In the genomic region with DNA sequence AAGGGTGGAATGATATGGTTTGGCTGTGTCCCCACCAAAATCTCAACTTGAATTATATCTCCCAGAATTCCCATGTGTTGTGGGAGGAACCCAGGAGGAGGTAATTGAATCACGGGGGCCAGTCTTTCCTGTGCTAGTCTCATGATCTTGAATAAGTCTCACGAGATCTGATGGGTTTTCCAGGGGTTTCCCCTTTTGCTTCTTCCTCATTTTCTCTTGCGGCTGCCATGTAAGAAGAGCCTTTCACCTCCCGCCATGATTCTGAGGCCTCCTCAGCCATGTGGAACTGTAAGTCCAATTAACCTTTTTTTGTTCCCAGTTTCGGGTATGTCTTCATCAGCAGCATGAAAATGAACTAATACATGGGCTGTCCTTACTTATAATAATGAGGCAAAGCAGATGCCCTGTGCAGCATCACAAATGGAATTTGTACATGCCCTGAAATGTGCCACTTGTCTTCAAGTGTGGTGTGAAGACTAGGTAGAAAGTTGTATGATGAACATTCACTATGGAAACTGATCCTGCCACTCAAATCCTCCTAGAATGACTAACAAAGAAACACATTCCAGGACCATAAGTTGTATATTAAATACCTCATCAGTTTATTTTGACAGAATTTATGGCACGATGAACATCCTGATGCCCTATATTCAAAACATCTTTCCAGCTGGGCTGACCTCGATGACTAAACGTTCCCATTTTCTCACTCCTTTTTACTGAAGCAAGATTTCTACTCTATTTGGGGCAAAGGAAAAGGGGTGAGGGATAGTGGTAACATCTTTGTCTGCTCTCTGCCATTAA, we compare ENCODE assay signal across 1 cellular context.
TF ChIP-seq lines count a peak whose summit lies in the region.

No MANE protein-coding gene starts in this region.

TF ChIP-seq in GM12878, 131 proteins besides CTCF, POLR2A, EP300 and RAD21 (continues in another document):
- TF ChIP-seq, protein P1, sequence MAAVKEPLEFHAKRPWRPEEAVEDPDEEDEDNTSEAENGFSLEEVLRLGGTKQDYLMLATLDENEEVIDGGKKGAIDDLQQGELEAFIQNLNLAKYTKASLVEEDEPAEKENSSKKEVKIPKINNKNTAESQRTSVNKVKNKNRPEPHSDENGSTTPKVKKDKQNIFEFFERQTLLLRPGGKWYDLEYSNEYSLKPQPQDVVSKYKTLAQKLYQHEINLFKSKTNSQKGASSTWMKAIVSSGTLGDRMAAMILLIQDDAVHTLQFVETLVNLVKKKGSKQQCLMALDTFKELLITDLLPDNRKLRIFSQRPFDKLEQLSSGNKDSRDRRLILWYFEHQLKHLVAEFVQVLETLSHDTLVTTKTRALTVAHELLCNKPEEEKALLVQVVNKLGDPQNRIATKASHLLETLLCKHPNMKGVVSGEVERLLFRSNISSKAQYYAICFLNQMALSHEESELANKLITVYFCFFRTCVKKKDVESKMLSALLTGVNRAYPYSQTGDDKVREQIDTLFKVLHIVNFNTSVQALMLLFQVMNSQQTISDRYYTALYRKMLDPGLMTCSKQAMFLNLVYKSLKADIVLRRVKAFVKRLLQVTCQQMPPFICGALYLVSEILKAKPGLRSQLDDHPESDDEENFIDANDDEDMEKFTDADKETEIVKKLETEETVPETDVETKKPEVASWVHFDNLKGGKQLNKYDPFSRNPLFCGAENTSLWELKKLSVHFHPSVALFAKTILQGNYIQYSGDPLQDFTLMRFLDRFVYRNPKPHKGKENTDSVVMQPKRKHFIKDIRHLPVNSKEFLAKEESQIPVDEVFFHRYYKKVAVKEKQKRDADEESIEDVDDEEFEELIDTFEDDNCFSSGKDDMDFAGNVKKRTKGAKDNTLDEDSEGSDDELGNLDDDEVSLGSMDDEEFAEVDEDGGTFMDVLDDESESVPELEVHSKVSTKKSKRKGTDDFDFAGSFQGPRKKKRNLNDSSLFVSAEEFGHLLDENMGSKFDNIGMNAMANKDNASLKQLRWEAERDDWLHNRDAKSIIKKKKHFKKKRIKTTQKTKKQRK (IDR thresholded peaks at IDR 0.05; ENCODE audit: low read depth, low read length) = no peak
- TF ChIP-seq NFXL1 (IDR thresholded peaks at IDR 0.05; ENCODE audit: borderline replicate concordance) (no peak), SMC3 (IDR thresholded peaks at IDR 0.05; ENCODE audit: borderline replicate concordance, low read length) (no peak), CREB1 (IDR thresholded peaks at IDR 0.05; ENCODE audit: low read depth) (no peak), NRF1 (conservative IDR thresholded peaks at IDR 0.05; ENCODE audit: low read depth, low read length) (no peak), KAT2A (conservative IDR thresholded peaks at IDR 0.05; ENCODE audit: control insufficient read depth, low read depth, low read length) (no peak), CHD2 (IDR thresholded peaks at IDR 0.05; ENCODE audit: borderline replicate concordance, low read depth, low read length) (no peak), FOXM1 (IDR thresholded peaks at IDR 0.05; ENCODE audit: low read depth, low read length) (no peak), EZH2 (IDR thresholded peaks at IDR 0.05; ENCODE audit: borderline replicate concordance, control insufficient read depth, low read depth, low read length) (no peak), CBX5 (IDR thresholded peaks at IDR 0.05; ENCODE audit: low read depth) (no peak), CBFB (IDR thresholded peaks at IDR 0.05; ENCODE audit: low read depth) (no peak), ZNF24 (IDR thresholded peaks at IDR 0.05) (no peak), IKZF1 (conservative IDR thresholded peaks at IDR 0.05) (peak; percentile 51), ZBED1 (IDR thresholded peaks at IDR 0.05; ENCODE audit: borderline replicate concordance) (no peak), LARP7 (IDR thresholded peaks at IDR 0.05) (no peak), TAF1 (IDR thresholded peaks at IDR 0.05; ENCODE audit: borderline replicate concordance, low read depth, low read length) (no peak), STAT1 (conservative IDR thresholded peaks at IDR 0.05) (no peak), MEF2B (IDR thresholded peaks at IDR 0.05; ENCODE audit: partially characterized antibody, poor library complexity, severe bottlenecking) (no peak), TARDBP (IDR thresholded peaks at IDR 0.05; ENCODE audit: borderline replicate concordance) (no peak), RELA (IDR thresholded peaks at IDR 0.05; ENCODE audit: borderline replicate concordance, partially characterized antibody) (no peak), BHLHE40 (IDR thresholded peaks at IDR 0.05; ENCODE audit: borderline replicate concordance in 1 of 2, low read depth in 2 of 2, low read length in 1 of 2) (peak in 1 of 2 experiments; percentile 69; a peak in 1 of 4 replicates), IKZF2 (IDR thresholded peaks at IDR 0.05) (peak; percentile 67 to 77; a peak in 3 of 4 replicates), BCL11A (IDR thresholded peaks at IDR 0.05; ENCODE audit: low read depth, low read length) (no peak), SP1 (IDR thresholded peaks at IDR 0.05; ENCODE audit: low read depth, low read length) (no peak), GATAD2B (conservative IDR thresholded peaks at IDR 0.05; ENCODE audit: low read depth) (no peak), ZNF384 (IDR thresholded peaks at IDR 0.05; ENCODE audit: borderline replicate concordance, low read depth, low read length) (no peak), RAD51 (IDR thresholded peaks at IDR 0.05) (0 out of 2 replicates have a peak, but pooled peaks have one; percentile 42), EED (IDR thresholded peaks at IDR 0.05; ENCODE audit: low read depth) (no peak), CEBPB (IDR thresholded peaks at IDR 0.05; ENCODE audit: borderline replicate concordance in 1 of 2, low read depth in 2 of 2, low read length in 2 of 2) (no peak), POU2F2 (IDR thresholded peaks at IDR 0.05; ENCODE audit: borderline replicate concordance, low read depth, low read length) (no peak), ATF7 (IDR thresholded peaks at IDR 0.05; ENCODE audit: low read depth) (peak; percentile 30; the same call in 1 of the 2 replicates), MYC (IDR thresholded peaks at IDR 0.05; ENCODE audit: insufficient read depth, insufficient read length, insufficient replicate concordance, low read length, severe bottlenecking) (no peak), SUPT20H (IDR thresholded peaks at IDR 0.05; ENCODE audit: borderline replicate concordance, control insufficient read depth, low read depth, low read length) (no peak), SREBF1 (IDR thresholded peaks at IDR 0.05; ENCODE audit: low read length) (no peak), RBBP5 (conservative IDR thresholded peaks at IDR 0.05) (no peak), POLR2AphosphoS2 (IDR thresholded peaks at IDR 0.05; ENCODE audit: low read depth, low read length) (no peak), CHD1 (IDR thresholded peaks at IDR 0.05; ENCODE audit: low read depth, low read length) (no peak), ESRRA (IDR thresholded peaks at IDR 0.05; ENCODE audit: low read length) (no peak), SPI1 (IDR thresholded peaks at IDR 0.05; ENCODE audit: borderline replicate concordance, insufficient read depth, low read depth, low read length) (0 out of 2 replicates have a peak, but pooled peaks have one; percentile 6)
- TF ChIP-seq, protein P2, sequence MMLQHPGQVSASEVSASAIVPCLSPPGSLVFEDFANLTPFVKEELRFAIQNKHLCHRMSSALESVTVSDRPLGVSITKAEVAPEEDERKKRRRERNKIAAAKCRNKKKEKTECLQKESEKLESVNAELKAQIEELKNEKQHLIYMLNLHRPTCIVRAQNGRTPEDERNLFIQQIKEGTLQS (IDR thresholded peaks at IDR 0.05; ENCODE audit: borderline replicate concordance, extremely low read depth, low read depth, low read length) = no peak
- TF ChIP-seq, protein P3, sequence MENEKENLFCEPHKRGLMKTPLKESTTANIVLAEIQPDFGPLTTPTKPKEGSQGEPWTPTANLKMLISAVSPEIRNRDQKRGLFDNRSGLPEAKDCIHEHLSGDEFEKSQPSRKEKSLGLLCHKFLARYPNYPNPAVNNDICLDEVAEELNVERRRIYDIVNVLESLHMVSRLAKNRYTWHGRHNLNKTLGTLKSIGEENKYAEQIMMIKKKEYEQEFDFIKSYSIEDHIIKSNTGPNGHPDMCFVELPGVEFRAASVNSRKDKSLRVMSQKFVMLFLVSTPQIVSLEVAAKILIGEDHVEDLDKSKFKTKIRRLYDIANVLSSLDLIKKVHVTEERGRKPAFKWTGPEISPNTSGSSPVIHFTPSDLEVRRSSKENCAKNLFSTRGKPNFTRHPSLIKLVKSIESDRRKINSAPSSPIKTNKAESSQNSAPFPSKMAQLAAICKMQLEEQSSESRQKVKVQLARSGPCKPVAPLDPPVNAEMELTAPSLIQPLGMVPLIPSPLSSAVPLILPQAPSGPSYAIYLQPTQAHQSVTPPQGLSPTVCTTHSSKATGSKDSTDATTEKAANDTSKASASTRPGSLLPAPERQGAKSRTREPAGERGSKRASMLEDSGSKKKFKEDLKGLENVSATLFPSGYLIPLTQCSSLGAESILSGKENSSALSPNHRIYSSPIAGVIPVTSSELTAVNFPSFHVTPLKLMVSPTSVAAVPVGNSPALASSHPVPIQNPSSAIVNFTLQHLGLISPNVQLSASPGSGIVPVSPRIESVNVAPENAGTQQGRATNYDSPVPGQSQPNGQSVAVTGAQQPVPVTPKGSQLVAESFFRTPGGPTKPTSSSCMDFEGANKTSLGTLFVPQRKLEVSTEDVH (IDR thresholded peaks at IDR 0.05; ENCODE audit: low read depth, partially characterized antibody) = no peak
- TF ChIP-seq, protein P4, sequence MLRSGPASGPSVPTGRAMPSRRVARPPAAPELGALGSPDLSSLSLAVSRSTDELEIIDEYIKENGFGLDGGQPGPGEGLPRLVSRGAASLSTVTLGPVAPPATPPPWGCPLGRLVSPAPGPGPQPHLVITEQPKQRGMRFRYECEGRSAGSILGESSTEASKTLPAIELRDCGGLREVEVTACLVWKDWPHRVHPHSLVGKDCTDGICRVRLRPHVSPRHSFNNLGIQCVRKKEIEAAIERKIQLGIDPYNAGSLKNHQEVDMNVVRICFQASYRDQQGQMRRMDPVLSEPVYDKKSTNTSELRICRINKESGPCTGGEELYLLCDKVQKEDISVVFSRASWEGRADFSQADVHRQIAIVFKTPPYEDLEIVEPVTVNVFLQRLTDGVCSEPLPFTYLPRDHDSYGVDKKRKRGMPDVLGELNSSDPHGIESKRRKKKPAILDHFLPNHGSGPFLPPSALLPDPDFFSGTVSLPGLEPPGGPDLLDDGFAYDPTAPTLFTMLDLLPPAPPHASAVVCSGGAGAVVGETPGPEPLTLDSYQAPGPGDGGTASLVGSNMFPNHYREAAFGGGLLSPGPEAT (IDR thresholded peaks at IDR 0.05; ENCODE audit: low read depth) = peak; percentile 64; the same call in 1 of the 2 replicates
- TF ChIP-seq, protein P5, sequence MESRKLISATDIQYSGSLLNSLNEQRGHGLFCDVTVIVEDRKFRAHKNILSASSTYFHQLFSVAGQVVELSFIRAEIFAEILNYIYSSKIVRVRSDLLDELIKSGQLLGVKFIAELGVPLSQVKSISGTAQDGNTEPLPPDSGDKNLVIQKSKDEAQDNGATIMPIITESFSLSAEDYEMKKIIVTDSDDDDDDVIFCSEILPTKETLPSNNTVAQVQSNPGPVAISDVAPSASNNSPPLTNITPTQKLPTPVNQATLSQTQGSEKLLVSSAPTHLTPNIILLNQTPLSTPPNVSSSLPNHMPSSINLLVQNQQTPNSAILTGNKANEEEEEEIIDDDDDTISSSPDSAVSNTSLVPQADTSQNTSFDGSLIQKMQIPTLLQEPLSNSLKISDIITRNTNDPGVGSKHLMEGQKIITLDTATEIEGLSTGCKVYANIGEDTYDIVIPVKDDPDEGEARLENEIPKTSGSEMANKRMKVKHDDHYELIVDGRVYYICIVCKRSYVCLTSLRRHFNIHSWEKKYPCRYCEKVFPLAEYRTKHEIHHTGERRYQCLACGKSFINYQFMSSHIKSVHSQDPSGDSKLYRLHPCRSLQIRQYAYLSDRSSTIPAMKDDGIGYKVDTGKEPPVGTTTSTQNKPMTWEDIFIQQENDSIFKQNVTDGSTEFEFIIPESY (IDR thresholded peaks at IDR 0.05) = no peak
- TF ChIP-seq, protein P6, sequence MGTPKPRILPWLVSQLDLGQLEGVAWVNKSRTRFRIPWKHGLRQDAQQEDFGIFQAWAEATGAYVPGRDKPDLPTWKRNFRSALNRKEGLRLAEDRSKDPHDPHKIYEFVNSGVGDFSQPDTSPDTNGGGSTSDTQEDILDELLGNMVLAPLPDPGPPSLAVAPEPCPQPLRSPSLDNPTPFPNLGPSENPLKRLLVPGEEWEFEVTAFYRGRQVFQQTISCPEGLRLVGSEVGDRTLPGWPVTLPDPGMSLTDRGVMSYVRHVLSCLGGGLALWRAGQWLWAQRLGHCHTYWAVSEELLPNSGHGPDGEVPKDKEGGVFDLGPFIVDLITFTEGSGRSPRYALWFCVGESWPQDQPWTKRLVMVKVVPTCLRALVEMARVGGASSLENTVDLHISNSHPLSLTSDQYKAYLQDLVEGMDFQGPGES (IDR thresholded peaks at IDR 0.05) = no peak
- TF ChIP-seq, protein P7, sequence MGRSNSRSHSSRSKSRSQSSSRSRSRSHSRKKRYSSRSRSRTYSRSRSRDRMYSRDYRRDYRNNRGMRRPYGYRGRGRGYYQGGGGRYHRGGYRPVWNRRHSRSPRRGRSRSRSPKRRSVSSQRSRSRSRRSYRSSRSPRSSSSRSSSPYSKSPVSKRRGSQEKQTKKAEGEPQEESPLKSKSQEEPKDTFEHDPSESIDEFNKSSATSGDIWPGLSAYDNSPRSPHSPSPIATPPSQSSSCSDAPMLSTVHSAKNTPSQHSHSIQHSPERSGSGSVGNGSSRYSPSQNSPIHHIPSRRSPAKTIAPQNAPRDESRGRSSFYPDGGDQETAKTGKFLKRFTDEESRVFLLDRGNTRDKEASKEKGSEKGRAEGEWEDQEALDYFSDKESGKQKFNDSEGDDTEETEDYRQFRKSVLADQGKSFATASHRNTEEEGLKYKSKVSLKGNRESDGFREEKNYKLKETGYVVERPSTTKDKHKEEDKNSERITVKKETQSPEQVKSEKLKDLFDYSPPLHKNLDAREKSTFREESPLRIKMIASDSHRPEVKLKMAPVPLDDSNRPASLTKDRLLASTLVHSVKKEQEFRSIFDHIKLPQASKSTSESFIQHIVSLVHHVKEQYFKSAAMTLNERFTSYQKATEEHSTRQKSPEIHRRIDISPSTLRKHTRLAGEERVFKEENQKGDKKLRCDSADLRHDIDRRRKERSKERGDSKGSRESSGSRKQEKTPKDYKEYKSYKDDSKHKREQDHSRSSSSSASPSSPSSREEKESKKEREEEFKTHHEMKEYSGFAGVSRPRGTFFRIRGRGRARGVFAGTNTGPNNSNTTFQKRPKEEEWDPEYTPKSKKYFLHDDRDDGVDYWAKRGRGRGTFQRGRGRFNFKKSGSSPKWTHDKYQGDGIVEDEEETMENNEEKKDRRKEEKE (IDR thresholded peaks at IDR 0.05) = no peak
- TF ChIP-seq, protein P8, sequence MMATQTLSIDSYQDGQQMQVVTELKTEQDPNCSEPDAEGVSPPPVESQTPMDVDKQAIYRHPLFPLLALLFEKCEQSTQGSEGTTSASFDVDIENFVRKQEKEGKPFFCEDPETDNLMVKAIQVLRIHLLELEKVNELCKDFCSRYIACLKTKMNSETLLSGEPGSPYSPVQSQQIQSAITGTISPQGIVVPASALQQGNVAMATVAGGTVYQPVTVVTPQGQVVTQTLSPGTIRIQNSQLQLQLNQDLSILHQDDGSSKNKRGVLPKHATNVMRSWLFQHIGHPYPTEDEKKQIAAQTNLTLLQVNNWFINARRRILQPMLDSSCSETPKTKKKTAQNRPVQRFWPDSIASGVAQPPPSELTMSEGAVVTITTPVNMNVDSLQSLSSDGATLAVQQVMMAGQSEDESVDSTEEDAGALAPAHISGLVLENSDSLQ (IDR thresholded peaks at IDR 0.05) = peak; percentile 27; the same call in 1 of the 2 replicates
- TF ChIP-seq, protein P9, sequence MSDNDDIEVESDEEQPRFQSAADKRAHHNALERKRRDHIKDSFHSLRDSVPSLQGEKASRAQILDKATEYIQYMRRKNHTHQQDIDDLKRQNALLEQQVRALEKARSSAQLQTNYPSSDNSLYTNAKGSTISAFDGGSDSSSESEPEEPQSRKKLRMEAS (IDR thresholded peaks at IDR 0.05; ENCODE audit: low read depth, low read length) = no peak
